ENCODE assay signal across 18 cellular contexts in the genomic region with DNA sequence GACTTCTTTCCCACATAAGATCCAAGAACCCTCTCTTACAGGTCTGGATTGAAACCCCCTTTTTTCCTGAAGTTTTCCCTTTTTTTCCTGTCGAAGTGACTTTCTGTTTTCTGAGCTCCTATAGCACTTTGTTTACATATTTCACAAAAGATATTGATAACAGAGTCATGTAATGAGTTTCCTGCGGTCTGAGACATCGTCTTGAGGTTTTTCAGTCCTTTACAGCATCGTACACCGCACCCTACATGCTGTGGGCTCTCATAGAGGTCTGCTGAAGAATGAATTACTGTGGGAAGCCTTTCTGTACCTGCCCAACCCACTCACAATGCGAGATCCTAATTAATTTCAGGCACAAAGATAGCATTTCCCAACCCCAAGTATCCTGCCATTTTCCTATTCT. TPM values are rescaled to one million over a fixed set of nuclear protein-coding genes. Genes with fewer than 3 reads are reported as not detected.
"Had no signal": no experiment of that assay in that cellular context is flagged by ENCODE, and none has a peak within 500 bp of the region (broad histone marks: within the 10 kb centered on the region; RNA-seq: fewer than 3 reads in every experiment).

No MANE protein-coding gene starts in this region.

- H3K27me3 ChIP-seq: ascending aorta, breast epithelium, gastroesophageal sphincter, neural progenitor cell, tibial nerve, vagina had no signal

- H3K4me1 ChIP-seq: ascending aorta, breast epithelium, gastroesophageal sphincter, neural progenitor cell, parathyroid adenoma, tibial nerve had no signal

- H3K27ac Mint-ChIP-seq: activated T-helper 1 cell treated with anti-CD3 and anti-CD28 coated beads, Interleukin-12 subunit alpha, Interleukin-12 subunit beta, Interleukin-2, Interleukin-4 antibody, amounts not matched to agents 30 ng/mL and 10 ng/mL and 1 ng/mL, durations not matched to agents 14 hours and 24 hours and 36 hours; endodermal cell; neural progenitor cell; T-helper 2 cell treated with Interferon-gamma antibody and Interleukin-4, amounts not matched to agents 5 μg/mL and 100 μg/mL, for 36 hours had no signal

- DNase-seq: activated naive CD4-positive, alpha-beta T cell; activated naive CD8-positive, alpha-beta T cell treated with anti-CD3 and anti-CD28 coated beads, Interleukin-2, amount 50 U/mL, for 24 hours; endodermal cell; islet precursor cell; stimulated activated CD4-positive, alpha-beta T cell treated with anti-CD3 and anti-CD28 coated beads, Interleukin-12 subunit alpha, Interleukin-12 subunit beta, amount 100 ng/mL, for 4 hours; stimulated activated CD4-positive, alpha-beta T cell treated with anti-CD3 and anti-CD28 coated beads, Interleukin-2, amount 100 ng/mL, for 24 hours; stimulated activated naive CD4-positive, alpha-beta T cell had no signal

- H3K9me3 ChIP-seq: ascending aorta, breast epithelium, gastroesophageal sphincter, tibial nerve, vagina had no signal

- H3K4me2 ChIP-seq: neural progenitor cell had no signal

- H3K36me3 ChIP-seq: ascending aorta, breast epithelium, gastroesophageal sphincter, neural progenitor cell, tibial nerve, vagina had no signal

- H3K9ac ChIP-seq: neural progenitor cell, parathyroid adenoma had no signal

- H3K36me3 Mint-ChIP-seq: neural progenitor cell had no signal

- H2AFZ ChIP-seq: neural progenitor cell, parathyroid adenoma had no signal

- ATAC-seq: activated CD4-positive, CD25-positive, alpha-beta regulatory T cell treated with anti-CD3 and anti-CD28 coated beads, Interleukin-2, amount 50 U/mL, for 24 hours; activated naive CD8-positive, alpha-beta T cell treated with anti-CD3 and anti-CD28 coated beads, Interleukin-2, amount 50 U/mL, for 24 hours; gastroesophageal sphincter; left lobe of liver had no signal

- H3K9me3 Mint-ChIP-seq: activated naive CD8-positive, alpha-beta T cell treated with anti-CD3 and anti-CD28 coated beads, Interleukin-2, amount 50 U/mL, for 24 hours; activated T-helper 1 cell treated with anti-CD3 and anti-CD28 coated beads, Interleukin-12 subunit alpha, Interleukin-12 subunit beta, Interleukin-2, Interleukin-4 antibody, amounts not matched to agents 30 ng/mL and 10 ng/mL and 1 ng/mL, durations not matched to agents 14 hours and 24 hours and 36 hours; endodermal cell; neural progenitor cell; T-helper 2 cell treated with Interferon-gamma antibody and Interleukin-4, amounts not matched to agents 5 μg/mL and 100 μg/mL, for 36 hours had no signal

- H3K27ac ChIP-seq: ascending aorta, breast epithelium, gastroesophageal sphincter, neural progenitor cell, parathyroid adenoma, tibial nerve, vagina had no signal

- H3K4me1 Mint-ChIP-seq: neural progenitor cell had no signal

- H3K4me3 ChIP-seq: ascending aorta, breast epithelium, gastroesophageal sphincter, neural progenitor cell, tibial nerve, vagina had no signal

- H3K4me3 Mint-ChIP-seq: activated naive CD8-positive, alpha-beta T cell treated with anti-CD3 and anti-CD28 coated beads, Interleukin-2, amount 50 U/mL, for 24 hours; activated T-helper 1 cell treated with anti-CD3 and anti-CD28 coated beads, Interleukin-12 subunit alpha, Interleukin-12 subunit beta, Interleukin-2, Interleukin-4 antibody, amounts not matched to agents 30 ng/mL and 10 ng/mL and 1 ng/mL, durations not matched to agents 14 hours and 24 hours and 36 hours; endodermal cell; neural progenitor cell; T-helper 2 cell treated with Interferon-gamma antibody and Interleukin-4, amounts not matched to agents 5 μg/mL and 100 μg/mL, for 36 hours had no signal

RNA-seq across cellular contexts. Expression of gene MCF2L2, which starts 53.1 kb away (rescaled TPM):
- total RNA-seq: ascending aorta had no signal
